1 cellular context compared by ENCODE assay signal in the genomic region with DNA sequence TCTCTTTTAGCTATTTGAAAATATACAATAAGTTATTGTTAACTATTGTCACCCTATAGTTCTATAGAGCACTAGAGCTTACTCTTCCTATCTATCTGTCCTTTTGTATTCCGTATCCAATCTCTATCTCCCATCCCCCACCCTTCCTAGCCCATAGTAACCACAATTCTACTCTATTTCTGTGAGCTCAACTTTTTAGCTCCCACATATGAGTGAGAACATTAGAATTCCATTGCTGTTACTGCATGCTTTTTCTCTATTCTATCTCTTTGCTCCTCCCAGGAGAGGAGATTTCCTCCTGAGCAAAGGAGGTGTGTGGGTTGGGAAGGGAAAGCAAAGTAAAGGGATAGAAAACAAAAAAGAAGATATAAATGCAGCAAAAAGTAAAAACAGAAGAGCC.
TF ChIP-seq lines count a peak whose summit lies in the region.

No MANE protein-coding gene starts in this region.

TF ChIP-seq in WTC11, 78 proteins besides CTCF, POLR2A, EP300 and RAD21 (continued from another document):
- TF ChIP-seq, protein P1, sequence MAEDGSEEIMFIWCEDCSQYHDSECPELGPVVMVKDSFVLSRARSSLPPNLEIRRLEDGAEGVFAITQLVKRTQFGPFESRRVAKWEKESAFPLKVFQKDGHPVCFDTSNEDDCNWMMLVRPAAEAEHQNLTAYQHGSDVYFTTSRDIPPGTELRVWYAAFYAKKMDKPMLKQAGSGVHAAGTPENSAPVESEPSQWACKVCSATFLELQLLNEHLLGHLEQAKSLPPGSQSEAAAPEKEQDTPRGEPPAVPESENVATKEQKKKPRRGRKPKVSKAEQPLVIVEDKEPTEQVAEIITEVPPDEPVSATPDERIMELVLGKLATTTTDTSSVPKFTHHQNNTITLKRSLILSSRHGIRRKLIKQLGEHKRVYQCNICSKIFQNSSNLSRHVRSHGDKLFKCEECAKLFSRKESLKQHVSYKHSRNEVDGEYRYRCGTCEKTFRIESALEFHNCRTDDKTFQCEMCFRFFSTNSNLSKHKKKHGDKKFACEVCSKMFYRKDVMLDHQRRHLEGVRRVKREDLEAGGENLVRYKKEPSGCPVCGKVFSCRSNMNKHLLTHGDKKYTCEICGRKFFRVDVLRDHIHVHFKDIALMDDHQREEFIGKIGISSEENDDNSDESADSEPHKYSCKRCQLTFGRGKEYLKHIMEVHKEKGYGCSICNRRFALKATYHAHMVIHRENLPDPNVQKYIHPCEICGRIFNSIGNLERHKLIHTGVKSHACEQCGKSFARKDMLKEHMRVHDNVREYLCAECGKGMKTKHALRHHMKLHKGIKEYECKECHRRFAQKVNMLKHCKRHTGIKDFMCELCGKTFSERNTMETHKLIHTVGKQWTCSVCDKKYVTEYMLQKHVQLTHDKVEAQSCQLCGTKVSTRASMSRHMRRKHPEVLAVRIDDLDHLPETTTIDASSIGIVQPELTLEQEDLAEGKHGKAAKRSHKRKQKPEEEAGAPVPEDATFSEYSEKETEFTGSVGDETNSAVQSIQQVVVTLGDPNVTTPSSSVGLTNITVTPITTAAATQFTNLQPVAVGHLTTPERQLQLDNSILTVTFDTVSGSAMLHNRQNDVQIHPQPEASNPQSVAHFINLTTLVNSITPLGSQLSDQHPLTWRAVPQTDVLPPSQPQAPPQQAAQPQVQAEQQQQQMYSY (CRISPR knock-in tag; IDR thresholded peaks at IDR 0.05): no peak
- no peak for TF ChIP-seq GTF2I (CRISPR knock-in tag; conservative IDR thresholded peaks at IDR 0.05)
- TF ChIP-seq ZNF416 (CRISPR knock-in tag; IDR thresholded peaks at IDR 0.05): no peak
- no peak for TF ChIP-seq FOXP1 (CRISPR knock-in tag; IDR thresholded peaks at IDR 0.05; ENCODE audit: borderline replicate concordance)
